ENCODE assay signal across 9 cellular contexts in the genomic region with DNA sequence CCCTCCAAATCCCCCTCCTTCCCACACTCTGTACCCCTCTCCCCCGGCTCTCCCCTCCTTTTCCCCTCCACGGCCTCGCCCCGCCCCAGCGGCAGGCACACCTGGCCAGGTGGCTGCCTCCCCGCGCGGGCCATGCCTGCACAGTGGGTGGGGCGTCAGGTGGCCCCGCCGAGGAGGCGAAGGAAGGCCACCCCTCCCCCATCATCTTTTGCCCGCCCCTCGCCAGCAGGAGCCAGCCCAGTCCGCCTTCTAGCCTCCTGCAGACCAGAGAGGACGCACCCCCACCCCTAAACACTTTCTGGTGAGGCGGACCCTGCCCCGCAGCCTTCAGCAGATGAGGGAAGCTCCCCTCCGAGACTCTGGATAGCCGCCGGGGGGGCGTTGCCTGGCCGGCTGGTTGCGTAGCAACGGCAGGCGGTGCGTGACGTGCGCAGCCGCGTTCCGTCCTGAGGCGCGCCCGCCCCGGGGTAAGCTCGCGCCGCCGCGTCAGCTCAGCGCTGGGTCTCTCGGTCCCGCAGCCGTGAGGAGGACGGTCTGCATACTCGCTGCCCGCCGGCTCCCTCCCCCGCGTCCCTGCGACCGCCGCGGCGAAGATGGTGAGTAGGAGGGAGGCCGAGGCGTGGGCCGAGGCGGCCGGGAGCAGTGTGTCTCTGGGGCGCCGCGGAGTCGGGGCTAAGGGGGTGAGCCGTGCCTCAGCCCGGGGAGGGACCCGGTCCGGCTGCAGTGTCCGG. TPM values are rescaled to one million over a fixed set of nuclear protein-coding genes. Genes with fewer than 3 reads are reported as not detected.
A peak's percentile ranks its signal among the peaks of the same experiment; 100 is the strongest.
DNase-seq lines count a peak whose midpoint lies in the region; ATAC-seq, FAIRE-seq and TF ChIP-seq lines count a peak whose summit lies in the region.
"Had no signal": no experiment of that assay in that cellular context is flagged by ENCODE, and none has a peak within 500 bp of the region (broad histone marks: within the 10 kb centered on the region; RNA-seq: fewer than 3 reads in every experiment).

Gene DSTN, plus strand, starts transcription at position 460 of the 731 bp plus-strand sequence. Its CDS starts 134 bp downstream, at position 594.

- no peak for TF ChIP-seq CTCF in kidney (IDR thresholded peaks at IDR 0.05; ENCODE audit: borderline replicate concordance, extremely low read depth, insufficient read depth)

- no peaks in the 10 kb centered on the region for H3K9me3 ChIP-seq in kidney (ENCODE audit: control insufficient read depth in 1 of 2, low read length in 2 of 2)

- peak; percentile 89 for ATAC-seq in GM19043 (IDR thresholded peaks at IDR 0.05; ENCODE audit: low read depth, unreplicated experiment)
- peak; percentile 93 for ATAC-seq in HG03354 (IDR thresholded peaks at IDR 0.05; ENCODE audit: poor library complexity, severe bottlenecking, unreplicated experiment)

- peaks cover 8 to 18% of the 10 kb centered on the region in 2 donors for H3K4me1 ChIP-seq in kidney (ENCODE audit: control insufficient read depth in 1 of 2, insufficient read depth in 1 of 2, low read depth in 1 of 2, low read length in 2 of 2)

- H3K27ac ChIP-seq in kidney (ENCODE audit: low read depth in 2 of 2, low read length in 2 of 2): peak within 1 kb of the TSS; percentile 97 to 99

- FAIRE-seq in kidney (lab: Jason Lieb, UNC): no peak
- FAIRE-seq: islet of Langerhans had no signal

- peak within 1 kb of the TSS; percentile 69 to 82 for H3K4me3 ChIP-seq in kidney (ENCODE audit: low read length in 2 of 2)

- DNase-seq in Ammon's horn (ENCODE audit: low spot score): peak; percentile 96
- peak; percentile 91 for DNase-seq in NCI-H460 (ENCODE audit: extremely low read depth, low read depth)
- DNase-seq in activated CD4-positive, alpha-beta T cell treated with anti-CD3 and anti-CD28 coated beads for 24 hours (ENCODE audit: low read depth in 2 of 2): peak; percentile 75 to 77
- DNase-seq in cerebellum (ENCODE audit: low spot score): peak; percentile 96
- peak; percentile 98 for DNase-seq in kidney
- peak; percentile 90 for DNase-seq in stimulated activated CD4-positive, alpha-beta T cell treated with anti-CD3 and anti-CD28 coated beads, Interleukin-15, amount 100 ng/mL, for 24 hours

- intact Hi-C loops in kidney (cut with DNase I): no loop called here

- peak within 1 kb of the TSS; percentile 66 to 86 for H3K9ac ChIP-seq in kidney (ENCODE audit: low read length in 2 of 2)

- no peaks in the 10 kb centered on the region for H3K36me3 ChIP-seq in kidney (ENCODE audit: control insufficient read depth in 1 of 2, insufficient read depth in 2 of 2, low read length in 2 of 2)

RNA-seq across cellular contexts. Expression of gene DSTN, which starts in this region (rescaled TPM):
- 187 and 232 TPM in 2 replicates for total RNA-seq in NCI-H460 (2014; rRNA removed; shearing (Covaris generic))
- 172 and 192 TPM in 2 replicates for polyA plus RNA-seq in NCI-H460 (2014; cell fraction: nucleus; rRNA removed)
- 116 TPM for total RNA-seq in cerebellum
- total RNA-seq in kidney: 409 TPM
- 525 TPM for polyA plus RNA-seq in kidney (ENCODE audit: insufficient read depth, low read depth, low replicate concordance)

Comparison
In these comparisons a context has a peak if more than half of its experiments do, and no peak if none do; other contexts are left out.
1. Peak in every context shown above with its lines: DNase-seq, ATAC-seq, H3K4me3 ChIP-seq and H3K27ac ChIP-seq.